In genomic region chr6:125863023-125863422, GRCh38 we compare ENCODE assay signal across 25 cellular contexts.
"Had no signal": no experiment of that assay in that cellular context is flagged by ENCODE, and none has a peak within 500 bp of the region (broad histone marks: within the 10 kb centered on the region; RNA-seq: fewer than 3 reads in every experiment).

No MANE protein-coding gene starts in this region.

- H3K27me3 ChIP-seq: brain microvascular endothelial cell had no signal

- H3K4me3 ChIP-seq: SK-N-MC had no signal

- H3K36me3 ChIP-seq: brain microvascular endothelial cell had no signal

- FAIRE-seq: TTC549 had no signal

- H3K27ac ChIP-seq: brain microvascular endothelial cell, SK-N-MC, VCaP had no signal

- DNase-seq: activated CD4-positive, alpha-beta T cell treated with anti-CD3 and anti-CD28 coated beads for 4 hours; activated CD8-positive, alpha-beta memory T cell treated with anti-CD3 and anti-CD28 coated beads, Interleukin-2, amount 50 U/mL, for 4 hours; activated CD8-positive, alpha-beta T cell treated with anti-CD3 and anti-CD28 coated beads for 36 hours; activated gamma-delta T cell treated with Interleukin-2 at 50 U/mL for 16 hours; activated naive CD4-positive, alpha-beta T cell treated with anti-CD3 and anti-CD28 coated beads, Interleukin-2, amount 10 ng/mL, durations not matched to agents 7 days and 5 days; activated naive CD8-positive, alpha-beta T cell treated with anti-CD3 and anti-CD28 coated beads for 36 hours; activated T-cell treated with anti-CD3 and anti-CD28 coated beads, Interleukin-2, amount 50 U/mL, for 72 hours; brain microvascular endothelial cell; IMR-90; KBM-7; NCI-H1092; NCI-H1436; NCI-H187 treated with DMSO at 0.1 percent for 48 hours; NCI-H345; NCI-H510A; NCI-H526 treated with DMSO at 0.1 percent for 48 hours; RPMI8226; T-cell; T-helper 2 cell; T1000 had no signal

- ATAC-seq: activated CD8-positive, alpha-beta T cell treated with anti-CD3 and anti-CD28 coated beads for 36 hours; activated T-cell treated with anti-CD3 and anti-CD28 coated beads, Interleukin-2, amount 50 U/mL, for 72 hours; Panc1; Right ventricle myocardium inferior; T-cell had no signal
